Comparison of ENCODE assay signal across 23 cellular contexts in the genomic region with DNA sequence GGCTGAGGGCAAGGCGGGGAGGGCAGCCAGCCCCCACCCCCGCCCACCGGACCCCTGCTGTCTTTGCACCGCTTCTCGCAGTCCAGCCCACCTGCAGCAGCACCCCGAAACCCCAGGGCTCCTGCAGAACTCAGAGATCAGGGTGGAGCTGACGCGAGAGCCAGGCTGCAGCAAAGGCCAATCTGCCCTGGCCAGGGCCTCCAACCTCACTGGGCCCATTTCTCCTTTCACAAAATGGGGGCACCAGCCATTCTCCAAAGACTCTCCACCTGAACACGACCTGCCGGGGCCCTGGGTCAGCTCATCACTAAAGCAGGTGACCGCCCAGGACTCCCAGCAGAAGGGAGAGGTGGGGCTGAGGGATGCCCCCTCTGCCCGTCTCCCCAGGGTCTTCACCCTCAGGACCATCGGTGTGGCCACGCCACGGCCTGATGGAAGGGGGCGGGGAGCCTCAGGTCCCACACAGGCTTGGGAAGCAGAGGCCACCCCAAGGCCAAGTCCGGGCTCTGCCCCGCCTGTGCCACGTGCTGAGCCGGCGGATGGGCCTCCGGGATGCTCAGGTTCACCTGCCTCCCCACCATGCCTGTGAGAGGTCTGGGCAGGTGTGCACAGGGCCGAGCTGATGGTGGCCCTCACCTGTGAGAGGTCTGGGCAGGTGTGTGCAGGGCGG. TPM values are rescaled to one million over a fixed set of nuclear protein-coding genes. Genes with fewer than 3 reads are reported as not detected.
DNase-seq lines count a peak whose midpoint lies in the region; ATAC-seq and TF ChIP-seq lines count a peak whose summit lies in the region.
"Had no signal": no experiment of that assay in that cellular context is flagged by ENCODE, and none has a peak within 500 bp of the region (broad histone marks: within the 10 kb centered on the region; RNA-seq: fewer than 3 reads in every experiment).

No MANE protein-coding gene starts in this region.

- H2AK5ac ChIP-seq in neuronal stem cell (ENCODE audit: low read depth, low read length): peak overlapping the region; percentile 86

- H2BK15ac ChIP-seq in neuronal stem cell (ENCODE audit: low read length): no peak overlapping the region

- peak overlapping the region; percentile 43 for H3K23ac ChIP-seq in neuronal stem cell (ENCODE audit: low read depth, low read length, poor library complexity)

- intact Hi-C loops in left ventricle myocardium inferior (cut with micrococcal nuclease) (no loop called here), cardiac septum (cut with DNase I) (no loop called here), upper lobe of right lung (cut with DNase I) (no loop called here)

- H3K9me3 ChIP-seq in left ventricle myocardium inferior (replicated peaks) (no peaks in the 10 kb centered on the region), neuronal stem cell (replicated peaks in 1 of 2; ENCODE audit: control insufficient read depth in 2 of 2, insufficient read depth in 1 of 2, low read depth in 1 of 2, low read length in 2 of 2) (no peaks in the 10 kb centered on the region), upper lobe of right lung (no peaks in the 10 kb centered on the region)
- H3K9me3 ChIP-seq: body of pancreas, Peyer's patch, SJSA1, uterus had no signal

- no peak overlapping the region for H3K18ac ChIP-seq in neuronal stem cell (ENCODE audit: low read length)

- no peak overlapping the region for H3K9ac ChIP-seq in neuronal stem cell (ENCODE audit: low read depth, low read length, poor library complexity)

- H2BK12ac ChIP-seq in neuronal stem cell (ENCODE audit: low read length): no peak overlapping the region

- H3K4me1 ChIP-seq in left ventricle myocardium inferior: peaks cover 91% of the 10 kb centered on the region
- no peaks in the 10 kb centered on the region for H3K4me1 ChIP-seq in neuronal stem cell (ENCODE audit: control insufficient read depth in 2 of 2, insufficient read depth in 1 of 2, low read depth in 1 of 2, low read length in 2 of 2)
- H3K4me1 ChIP-seq in upper lobe of right lung: peaks cover 47% of the 10 kb centered on the region
- H3K4me1 ChIP-seq: SJSA1 had no signal

- H3K79me1 ChIP-seq in neuronal stem cell (ENCODE audit: low read depth, low read length): peaks cover 9% of the 10 kb centered on the region

- H3K4me2 ChIP-seq in neuronal stem cell (ENCODE audit: insufficient read depth, low read length, poor library complexity, severe bottlenecking): peak overlapping the region; percentile 2

- H3K27me3 ChIP-seq in left ventricle myocardium inferior (ENCODE audit: low read depth) (no peaks in the 10 kb centered on the region), neuronal stem cell (ENCODE audit: control insufficient read depth in 3 of 3, insufficient read depth in 3 of 3, low read depth in 1 of 3, low read length in 3 of 3) (no peaks in the 10 kb centered on the region), upper lobe of right lung (no peaks in the 10 kb centered on the region)
- H3K27me3 ChIP-seq: body of pancreas, Peyer's patch, SJSA1, uterus had no signal

- H3K36me3 ChIP-seq in left ventricle myocardium inferior: peaks cover 7% of the 10 kb centered on the region
- H3K36me3 ChIP-seq in neuronal stem cell (replicated peaks in 1 of 2; ENCODE audit: control insufficient read depth in 2 of 2, insufficient read depth in 2 of 2, low read length in 2 of 2): peaks cover 0 to 1% of the 10 kb centered on the region in 2 donors
- H3K36me3 ChIP-seq in upper lobe of right lung: no peaks in the 10 kb centered on the region
- H3K36me3 ChIP-seq: Peyer's patch, SJSA1, uterus, WERI-Rb-1 had no signal

- no peak overlapping the region for H2BK120ac ChIP-seq in neuronal stem cell (ENCODE audit: low read depth, low read length)

- no peak overlapping the region for H3K4ac ChIP-seq in neuronal stem cell (ENCODE audit: low read length)

- no peak for TF ChIP-seq CTCF in left ventricle myocardium inferior (IDR thresholded peaks at IDR 0.05; ENCODE audit: borderline replicate concordance)
- no peak for TF ChIP-seq CTCF in VCaP (conservative IDR thresholded peaks at IDR 0.05)
- no peak for TF ChIP-seq CTCF in upper lobe of right lung (IDR thresholded peaks at IDR 0.05)

- H3K4me3 ChIP-seq in left ventricle myocardium inferior: no peak overlapping the region
- H3K4me3 ChIP-seq in neuronal stem cell (ENCODE audit: low read length in 2 of 2): no peak overlapping the region
- H3K4me3 ChIP-seq in upper lobe of right lung: no peak overlapping the region
- H3K4me3 ChIP-seq: body of pancreas, Peyer's patch, SJSA1, uterus had no signal

- no CpG with 5 or more reads among the region's 24 CpGs for WGBS in neuronal stem cell (ENCODE audit: extremely low coverage in 2 of 2, insufficient read length in 2 of 2, insufficient replicate concordance in 1 of 2), 2 donors

- no peak overlapping the region for H3K27ac ChIP-seq in left ventricle myocardium inferior (replicated peaks)
- H3K27ac ChIP-seq in VCaP: peak overlapping the region; percentile 51
- no peak overlapping the region for H3K27ac ChIP-seq in neuronal stem cell (replicated peaks; ENCODE audit: low read length)
- H3K27ac ChIP-seq in upper lobe of right lung: no peak overlapping the region
- H3K27ac ChIP-seq: C4-2B, SJSA1, uterus, WERI-Rb-1 had no signal

- DNase-seq in left ventricle myocardium inferior (peak; percentile 15), cardiac septum (ENCODE audit: low spot score) (no peak), neuronal stem cell (ENCODE audit: low spot score) (no peak), upper lobe of right lung (peak; percentile 69), activated gamma-delta T cell treated with Interleukin-2 at 50 U/mL for 16 hours (no peak), OCI-M1 (lab: John Stamatoyannopoulos, UW) (no peak)
- DNase-seq: ACHN; activated CD8-positive, alpha-beta memory T cell treated with anti-CD3 and anti-CD28 coated beads, Interleukin-2, amount 50 U/mL, for 48 hours; activated naive CD8-positive, alpha-beta T cell treated with anti-CD3 and anti-CD28 coated beads, Interleukin-2, amount 50 U/mL, for 24 hours; effector CD8-positive, alpha-beta T cell; islet precursor cell; mammary epithelial cell; Peyer's patch; stimulated activated CD4-positive, alpha-beta T cell treated with anti-CD3 and anti-CD28 coated beads, Interleukin-12 subunit alpha, Interleukin-12 subunit beta, amount 100 ng/mL, for 4 hours; T-helper 17 cell; uterus; WERI-Rb-1 had no signal

- no peak overlapping the region for H2BK5ac ChIP-seq in neuronal stem cell (ENCODE audit: low read length)

- H3K14ac ChIP-seq in neuronal stem cell (ENCODE audit: low read length): no peak overlapping the region

- ATAC-seq in upper lobe of right lung: no peak
- ATAC-seq in GM18858 (IDR thresholded peaks at IDR 0.05; ENCODE audit: unreplicated experiment): no peak
- ATAC-seq: activated naive CD8-positive, alpha-beta T cell treated with anti-CD3 and anti-CD28 coated beads, Interleukin-2, amount 50 U/mL, for 24 hours; body of pancreas; esophagus mucosa; T-helper 17 cell had no signal

- no peak overlapping the region for H4K91ac ChIP-seq in neuronal stem cell (ENCODE audit: low read depth, low read length, poor library complexity)

- no peak overlapping the region for H4K8ac ChIP-seq in neuronal stem cell (ENCODE audit: low read depth, low read length)

- H2AFZ ChIP-seq in neuronal stem cell (ENCODE audit: low read length): no peak overlapping the region

RNA-seq across cellular contexts. Expression of a gene that starts 13.1 kb away (rescaled TPM):
- total RNA-seq in left ventricle myocardium inferior: 29.5 TPM
- total RNA-seq in cardiac septum: 57.8 TPM
- polyA plus RNA-seq in neuronal stem cell (2013, experiment 1 of 2): 4.9 TPM
- 5.0 TPM for polyA plus RNA-seq in neuronal stem cell (2013, experiment 2 of 2)
- 33.5 TPM for total RNA-seq in upper lobe of right lung

RNA-seq across cellular contexts. Expression of a gene that starts 36.7 kb away (rescaled TPM):
- total RNA-seq in left ventricle myocardium inferior (15.1 TPM), cardiac septum (19.8 TPM), upper lobe of right lung (30.7 TPM)
- polyA plus RNA-seq in neuronal stem cell (2013, experiment 1 of 2): 23.6 TPM
- polyA plus RNA-seq in neuronal stem cell (2013, experiment 2 of 2): 22.7 TPM

Comparison
In these comparisons a context has a peak if more than half of its experiments do, and no peak if none do; other contexts are left out.
1. DNase-seq: peak in left ventricle myocardium inferior (single experiment) and upper lobe of right lung (single experiment); none in cardiac septum (single experiment), neuronal stem cell (single experiment), activated gamma-delta T cell treated with Interleukin-2 at 50 U/mL for 16 hours (single experiment) and OCI-M1 (single experiment).